Comparison of ENCODE assay signal across 1 cellular context in genomic region chr17:61848896-61849295, GRCh38.
TF ChIP-seq lines count a peak whose summit lies in the region.

No MANE protein-coding gene starts in this region.

TF ChIP-seq in IMR-90, 13 proteins besides CTCF, POLR2A, EP300 and RAD21 (continued from another document):
- TF ChIP-seq, protein P1, sequence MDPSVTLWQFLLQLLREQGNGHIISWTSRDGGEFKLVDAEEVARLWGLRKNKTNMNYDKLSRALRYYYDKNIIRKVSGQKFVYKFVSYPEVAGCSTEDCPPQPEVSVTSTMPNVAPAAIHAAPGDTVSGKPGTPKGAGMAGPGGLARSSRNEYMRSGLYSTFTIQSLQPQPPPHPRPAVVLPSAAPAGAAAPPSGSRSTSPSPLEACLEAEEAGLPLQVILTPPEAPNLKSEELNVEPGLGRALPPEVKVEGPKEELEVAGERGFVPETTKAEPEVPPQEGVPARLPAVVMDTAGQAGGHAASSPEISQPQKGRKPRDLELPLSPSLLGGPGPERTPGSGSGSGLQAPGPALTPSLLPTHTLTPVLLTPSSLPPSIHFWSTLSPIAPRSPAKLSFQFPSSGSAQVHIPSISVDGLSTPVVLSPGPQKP (IDR thresholded peaks at IDR 0.05; ENCODE audit: borderline replicate concordance, low read depth, low read length), result no peak
